In genomic region chr3:69370156-69370944, GRCh38 we compare ENCODE assay signal across 10 cellular contexts. TPM values are rescaled to one million over a fixed set of nuclear protein-coding genes. Genes with fewer than 3 reads are reported as not detected.
DNase-seq lines count a peak whose midpoint lies in the region; ATAC-seq lines count a peak whose summit lies in the region.
"Had no signal": no experiment of that assay in that cellular context is flagged by ENCODE, and none has a peak within 500 bp of the region (broad histone marks: within the 10 kb centered on the region; RNA-seq: fewer than 3 reads in every experiment).

No MANE protein-coding gene starts in this region.

- no peak overlapping the region for H3K4me3 ChIP-seq in CD4-positive, alpha-beta memory T cell (ENCODE audit: low read length in 2 of 2)

- H3K27ac Mint-ChIP-seq in CD4-positive, alpha-beta memory T cell, result peak overlapping the region in 1 of 7 donors; percentile 32

- DNase-seq in CD4-positive, alpha-beta memory T cell, result peak in 2 of 5 donors; percentile 6 to 15
- DNase-seq in RPMI8226, result peak; percentile 59
- DNase-seq in fibroblast of gingiva (ENCODE audit: low read depth), result peak; percentile 72
- DNase-seq in posterior cingulate gyrus, result peak; percentile 32 to 94 (median 59)
- DNase-seq in NCI-H2196 treated with DMSO at 0.1 percent for 48 hours (lab: John Stamatoyannopoulos, UW; ENCODE audit: unreplicated experiment), result no peak
- no peak for DNase-seq in NCI-H1092 treated with DMSO at 0.1 percent for 48 hours (lab: John Stamatoyannopoulos, UW)
- no peak for DNase-seq in NCI-H2227 treated with DMSO at 0.1 percent for 48 hours (lab: John Stamatoyannopoulos, UW)
- DNase-seq: stimulated activated naive CD4-positive, alpha-beta T cell treated with Interleukin-2 at 50 U/mL for 16 hours had no signal

- peaks cover 25 to 36% (median 31%) of the 10 kb centered on the region in 4 donors for H3K4me1 Mint-ChIP-seq in CD4-positive, alpha-beta memory T cell

- no peaks in the 10 kb centered on the region for H3K36me3 Mint-ChIP-seq in CD4-positive, alpha-beta memory T cell

- no peak overlapping the region for H3K27ac ChIP-seq in CD4-positive, alpha-beta memory T cell (ENCODE audit: low read depth, low read length)

- ATAC-seq in HG02763 (IDR thresholded peaks at IDR 0.05; ENCODE audit: unreplicated experiment), result no peak
- ATAC-seq: activated CD4-positive, CD25-positive, alpha-beta regulatory T cell treated with anti-CD3 and anti-CD28 coated beads, Interleukin-2, amount 50 U/mL, for 24 hours had no signal

- H3K9me3 Mint-ChIP-seq in CD4-positive, alpha-beta memory T cell, result no peaks in the 10 kb centered on the region

- intact Hi-C loops in CD4-positive, alpha-beta memory T cell (cut with micrococcal nuclease), result no loop called here
- intact Hi-C loops in posterior cingulate gyrus (cut with DNase I), result no loop called here

- no peaks in the 10 kb centered on the region for H3K27me3 ChIP-seq in CD4-positive, alpha-beta memory T cell (ENCODE audit: insufficient read depth, low read length)

- peak overlapping the region in 7 of 8 donors; percentile 7 to 61 (median 45) for H3K4me3 Mint-ChIP-seq in CD4-positive, alpha-beta memory T cell

- no peaks in the 10 kb centered on the region for H3K36me3 ChIP-seq in CD4-positive, alpha-beta memory T cell (ENCODE audit: insufficient read depth, low read length)

- H3K4me1 ChIP-seq in CD4-positive, alpha-beta memory T cell (ENCODE audit: insufficient read depth, low read length), result peaks cover 40% of the 10 kb centered on the region

- no peaks in the 10 kb centered on the region for H3K9me3 ChIP-seq in CD4-positive, alpha-beta memory T cell (ENCODE audit: control insufficient read depth in 1 of 2, low read length in 2 of 2)

- no peaks in the 10 kb centered on the region for H3K27me3 Mint-ChIP-seq in CD4-positive, alpha-beta memory T cell

- CTCF ChIA-PET in CD4-positive, alpha-beta memory T cell (lab: Charles Lee; ENCODE audit: partially characterized antibody), result interaction anchor here (1.2 to 1.5 kb wide), 3 partner anchors 9 to 209 kb away, joined by 3 to 4 read pairs (median 3); no protein-coding TSS in a partner anchor

- POLR2A ChIA-PET in CD4-positive, alpha-beta memory T cell (lab: Charles Lee; ENCODE audit: partially characterized antibody), result no interaction called here

RNA-seq across cellular contexts. Expression of gene FRMD4B, which starts 15.5 kb away (rescaled TPM):
- 10 to 100 TPM; 14.9 to 18.3 TPM for total RNA-seq in CD4-positive, alpha-beta memory T cell
- polyA plus RNA-seq in CD4-positive, alpha-beta memory T cell, result 10 to 100 TPM in 1 of 2 donors, 1 to 10 TPM in 1; 3.1 to 12.1 TPM

Comparison
In these comparisons a context has a peak if more than half of its experiments do, and no peak if none do; other contexts are left out.
1. DNase-seq: peak in RPMI8226 (single experiment), fibroblast of gingiva (single experiment) and posterior cingulate gyrus (10 of 10); none in NCI-H2196 treated with DMSO at 0.1 percent for 48 hours (single experiment), NCI-H1092 treated with DMSO at 0.1 percent for 48 hours (single experiment) and NCI-H2227 treated with DMSO at 0.1 percent for 48 hours (single experiment).